Comparison of ENCODE assay signal across 28 cellular contexts in genomic region chr21:38999148-38999547, GRCh38.
DNase-seq lines count a peak whose midpoint lies in the region; ATAC-seq and TF ChIP-seq lines count a peak whose summit lies in the region.
"Had no signal": no experiment of that assay in that cellular context is flagged by ENCODE, and none has a peak within 500 bp of the region (broad histone marks: within the 10 kb centered on the region; RNA-seq: fewer than 3 reads in every experiment).

No MANE protein-coding gene starts in this region.

- H3F3A ChIP-seq in SK-N-SH (replicated peaks; ENCODE audit: insufficient read depth), result no peaks in the 10 kb centered on the region

- POLR2A ChIA-PET in SK-N-SH (lab: Yijun Ruan, JAX), result no interaction called here

- H3K27me3 ChIP-seq in BLaER1 treated with 17β-estradiol and CSF1 and Interleukin-3, amounts not matched to agents 10 nM and 100 nM, result peaks cover 0 to 10% (median 0%) of the 10 kb centered on the region in 11 experiments; a peak in 3 of 22 replicates
- H3K27me3 ChIP-seq in SK-N-SH (ENCODE audit: insufficient read depth), result no peaks in the 10 kb centered on the region
- H3K27me3 ChIP-seq in WERI-Rb-1 (ENCODE audit: insufficient read depth, low read depth, severe bottlenecking), result no peaks in the 10 kb centered on the region
- H3K27me3 ChIP-seq: foreskin keratinocyte, hepatocyte had no signal

- peak; percentile 54 to 86; a peak in 3 of 4 replicates for TF ChIP-seq EP300 in SK-N-SH (IDR thresholded peaks at IDR 0.05; ENCODE audit: borderline replicate concordance in 1 of 2, low read depth in 1 of 2, low read length in 1 of 2)

- DNase-seq in SK-N-SH (peak; percentile 58), fibroblast of villous mesenchyme (ENCODE audit: low read depth) (peak; percentile 24), WERI-Rb-1 (no peak), NCI-H1436 (lab: John Stamatoyannopoulos, UW) (no peak), NCI-H146 treated with DMSO at 0.1 percent for 48 hours (lab: John Stamatoyannopoulos, UW; ENCODE audit: unreplicated experiment) (no peak)
- DNase-seq: activated CD4-positive, CD25-positive, alpha-beta regulatory T cell treated with anti-CD3 and anti-CD28 coated beads, Interleukin-2, amount 50 U/mL, for 72 hours; activated gamma-delta T cell treated with Interleukin-2 at 50 U/mL for 16 hours; amniotic stem cell; EL; foreskin keratinocyte; naive thymus-derived CD8-positive, alpha-beta T cell; NCI-H1105 treated with DMSO at 0.1 percent for 48 hours; NCI-H2081; NCI-H226; NCI-H748 treated with DMSO at 0.1 percent for 48 hours; PC-3; stimulated activated CD4-positive, alpha-beta T cell treated with anti-CD3 and anti-CD28 coated beads, Interleukin-2, amount 100 ng/mL, for 48 hours; stimulated activated naive B cell treated with anti-CD40 and anti-IgM and Interleukin-4, amounts not matched to agents 10 μg/mL and 1 μg/mL and 100 μg/mL, for 72 hours had no signal

- peak overlapping the region; percentile 45 to 85 (median 74); a peak in 20 of 22 replicates for H3K4me2 ChIP-seq in BLaER1 treated with 17β-estradiol and CSF1 and Interleukin-3, amounts not matched to agents 10 nM and 100 nM
- H3K4me2 ChIP-seq in SK-N-SH, result no peak overlapping the region
- H3K4me2 ChIP-seq: hepatocyte, smooth muscle cell had no signal

- ATAC-seq in GM21381 (IDR thresholded peaks at IDR 0.05; ENCODE audit: unreplicated experiment), result no peak
- ATAC-seq: foreskin keratinocyte; HCT116; left lobe of liver; naive thymus-derived CD8-positive, alpha-beta T cell; PC-3; Right ventricle myocardium inferior had no signal

- no peaks in the 10 kb centered on the region for H3K79me2 ChIP-seq in SK-N-SH (ENCODE audit: insufficient read depth)
- H3K79me2 ChIP-seq: hepatocyte had no signal

- H3K4me3 ChIP-seq in BLaER1 treated with 17β-estradiol and CSF1 and Interleukin-3, amounts not matched to agents 10 nM and 100 nM, result no peak overlapping the region
- H3K4me3 ChIP-seq in SK-N-SH (ENCODE audit: low read depth in 2 of 2, low read length in 1 of 2), result no peak overlapping the region
- no peak overlapping the region for H3K4me3 ChIP-seq in fibroblast of villous mesenchyme (ENCODE audit: low read depth, low read length)
- H3K4me3 ChIP-seq in WERI-Rb-1 (ENCODE audit: low read depth, low read length), result no peak overlapping the region
- H3K4me3 ChIP-seq: hepatocyte, smooth muscle cell, thoracic aorta had no signal

- H3K9ac ChIP-seq in BLaER1 treated with 17β-estradiol and CSF1 and Interleukin-3, amounts not matched to agents 10 nM and 100 nM, result no peak overlapping the region
- H3K9ac ChIP-seq in SK-N-SH, result no peak overlapping the region

- 34% methylated on average over 3 of the region's 3 CpGs for WGBS in SK-N-SH (ENCODE audit: low lambda C conversion rate)

- TF ChIP-seq CTCF in SK-N-SH (IDR thresholded peaks at IDR 0.05) (no peak), fibroblast of villous mesenchyme (IDR thresholded peaks at IDR 0.05; ENCODE audit: insufficient read depth, low read depth, low read length) (no peak), WERI-Rb-1 (IDR thresholded peaks at IDR 0.05; ENCODE audit: low read depth, low read length) (no peak)

- CTCF ChIA-PET in SK-N-SH (lab: Yijun Ruan, JAX), result no interaction called here

- no peak overlapping the region for H2AFZ ChIP-seq in SK-N-SH (ENCODE audit: low read depth)
- H2AFZ ChIP-seq: hepatocyte had no signal

- H3K9me3 ChIP-seq in BLaER1 treated with 17β-estradiol and CSF1 and Interleukin-3, amounts not matched to agents 10 nM and 100 nM (replicated peaks in 1 of 11), result no peaks in the 10 kb centered on the region
- H3K9me3 ChIP-seq in KOPT-K1 (ENCODE audit: insufficient read depth, low read length, poor library complexity, severe bottlenecking), result no peaks in the 10 kb centered on the region
- H3K9me3 ChIP-seq in SK-N-SH, result no peaks in the 10 kb centered on the region
- no peaks in the 10 kb centered on the region for H3K9me3 ChIP-seq in WERI-Rb-1 (ENCODE audit: severe bottlenecking)
- H3K9me3 ChIP-seq: thoracic aorta had no signal

- peak overlapping the region in 5 of 11 experiments; percentile 45 to 53 (median 47); a peak in 5 of 22 replicates for H3K27ac ChIP-seq in BLaER1 treated with 17β-estradiol and CSF1 and Interleukin-3, amounts not matched to agents 10 nM and 100 nM
- H3K27ac ChIP-seq in KOPT-K1 (ENCODE audit: low read depth, low read length, poor library complexity, severe bottlenecking), result peak overlapping the region; percentile 69
- H3K27ac ChIP-seq in SK-N-SH (ENCODE audit: low read depth in 2 of 2, low read length in 1 of 2), result peak overlapping the region in 1 of 2 experiments; percentile 78; a peak in 2 of 4 replicates
- no peak overlapping the region for H3K27ac ChIP-seq in WERI-Rb-1
- H3K27ac ChIP-seq: C4-2B, hepatocyte, thoracic aorta had no signal

- no peaks in the 10 kb centered on the region for H3K36me3 ChIP-seq in BLaER1 treated with 17β-estradiol and CSF1 and Interleukin-3, amounts not matched to agents 10 nM and 100 nM
- H3K36me3 ChIP-seq in KOPT-K1 (ENCODE audit: insufficient read depth, low read length) (no peaks in the 10 kb centered on the region), SK-N-SH (replicated peaks in 1 of 2; ENCODE audit: control insufficient read depth in 1 of 2, insufficient read depth in 2 of 2, low read length in 1 of 2) (no peaks in the 10 kb centered on the region), WERI-Rb-1 (no peaks in the 10 kb centered on the region)
- H3K36me3 ChIP-seq: thoracic aorta had no signal

- H4K20me1 ChIP-seq in BLaER1 treated with 17β-estradiol and CSF1 and Interleukin-3, amounts not matched to agents 10 nM and 100 nM, result no peaks in the 10 kb centered on the region
- H4K20me1 ChIP-seq in SK-N-SH (ENCODE audit: insufficient read depth), result no peaks in the 10 kb centered on the region

- peaks cover 67 to 99% (median 93%) of the 10 kb centered on the region in 10 experiments for H3K4me1 ChIP-seq in BLaER1 treated with 17β-estradiol and CSF1 and Interleukin-3, amounts not matched to agents 10 nM and 100 nM
- peaks cover 4 to 32% of the 10 kb centered on the region in 2 experiments for H3K4me1 ChIP-seq in SK-N-SH (ENCODE audit: control insufficient read depth in 1 of 2, insufficient read depth in 2 of 2, low read depth in 1 of 2, low read length in 1 of 2)

- no peaks in the 10 kb centered on the region for H3K9me2 ChIP-seq in SK-N-SH

- TF ChIP-seq RAD21 in SK-N-SH (IDR thresholded peaks at IDR 0.05; ENCODE audit: low read length), result 0 out of 2 replicates have a peak, but pooled peaks have one; percentile 13

TF ChIP-seq in SK-N-SH, 30 proteins besides CTCF, POLR2A, EP300 and RAD21 (continues in another document):
- no peak for TF ChIP-seq TAF1 (IDR thresholded peaks at IDR 0.05; ENCODE audit: borderline replicate concordance, low read depth, low read length)
- TF ChIP-seq JUND (IDR thresholded peaks at IDR 0.05), result peak; percentile 48; the same call in 1 of the 2 replicates
- TF ChIP-seq TEAD4 (IDR thresholded peaks at IDR 0.05; ENCODE audit: borderline replicate concordance, insufficient read depth), result no peak
- TF ChIP-seq USF1 (IDR thresholded peaks at IDR 0.05; ENCODE audit: borderline replicate concordance, low read depth), result no peak
- no peak for TF ChIP-seq IRF3 (IDR thresholded peaks at IDR 0.05; ENCODE audit: low read depth, low read length)
- TF ChIP-seq SIN3A (IDR thresholded peaks at IDR 0.05; ENCODE audit: borderline replicate concordance, low read depth, low read length), result no peak
- no peak for TF ChIP-seq FOXJ3 (CRISPR knock-in tag; IDR thresholded peaks at IDR 0.05)
- no peak for TF ChIP-seq FOXM1 (IDR thresholded peaks at IDR 0.05; ENCODE audit: low read depth)
- no peak for TF ChIP-seq USF2 (IDR thresholded peaks at IDR 0.05; ENCODE audit: borderline replicate concordance, low read depth, low read length)
- TF ChIP-seq PBX3 (IDR thresholded peaks at IDR 0.05), result peak; percentile 39; the same call in 1 of the 2 replicates
- peak; percentile 48; the same call in 1 of the 2 replicates for TF ChIP-seq POLR2AphosphoS5 (IDR thresholded peaks at IDR 0.05; ENCODE audit: low read depth, low read length)
- 0 out of 2 replicates have a peak, but pooled peaks have one; percentile 12 for TF ChIP-seq NFIC (IDR thresholded peaks at IDR 0.05; ENCODE audit: borderline replicate concordance)

Comparison
In these comparisons a context has a peak if more than half of its experiments do, and no peak if none do; other contexts are left out.
1. DNase-seq: peak in SK-N-SH (single experiment) and fibroblast of villous mesenchyme (single experiment); none in WERI-Rb-1 (single experiment), NCI-H1436 (single experiment) and NCI-H146 treated with DMSO at 0.1 percent for 48 hours (single experiment).